Comparison of ENCODE assay signal across 1 cellular context in genomic region chr13:111636271-111636670, GRCh38.
TF ChIP-seq lines count a peak whose summit lies in the region.

No MANE protein-coding gene starts in this region.

TF ChIP-seq in H1, 55 proteins besides CTCF, POLR2A, EP300 and RAD21:
- TF ChIP-seq YY1 (IDR thresholded peaks at IDR 0.05; ENCODE audit: low read depth, low read length) (no peak), MAFK (IDR thresholded peaks at IDR 0.05; ENCODE audit: low read depth, low read length) (no peak), USF2 (IDR thresholded peaks at IDR 0.05; ENCODE audit: low read length) (no peak), JUN (IDR thresholded peaks at IDR 0.05; ENCODE audit: low read depth, low read length) (no peak), SP2 (IDR thresholded peaks at IDR 0.05; ENCODE audit: low read length) (no peak), POLR2AphosphoS5 (IDR thresholded peaks at IDR 0.05; ENCODE audit: low read depth, low read length) (no peak), ZNF274 (IDR thresholded peaks at IDR 0.05; ENCODE audit: borderline replicate concordance, extremely low read depth, low read length) (no peak), KDM1A (IDR thresholded peaks at IDR 0.05; ENCODE audit: borderline replicate concordance, low read length) (no peak), RXRA (IDR thresholded peaks at IDR 0.05; ENCODE audit: insufficient read depth, low read depth, low read length) (no peak), CHD2 (IDR thresholded peaks at IDR 0.05; ENCODE audit: low read length) (no peak), CREB1 (IDR thresholded peaks at IDR 0.05) (no peak), RNF2 (IDR thresholded peaks at IDR 0.05; ENCODE audit: borderline replicate concordance, low read depth, low read length, missing control alignments, poor library complexity, severe bottlenecking) (no peak)
